In the genomic region with DNA sequence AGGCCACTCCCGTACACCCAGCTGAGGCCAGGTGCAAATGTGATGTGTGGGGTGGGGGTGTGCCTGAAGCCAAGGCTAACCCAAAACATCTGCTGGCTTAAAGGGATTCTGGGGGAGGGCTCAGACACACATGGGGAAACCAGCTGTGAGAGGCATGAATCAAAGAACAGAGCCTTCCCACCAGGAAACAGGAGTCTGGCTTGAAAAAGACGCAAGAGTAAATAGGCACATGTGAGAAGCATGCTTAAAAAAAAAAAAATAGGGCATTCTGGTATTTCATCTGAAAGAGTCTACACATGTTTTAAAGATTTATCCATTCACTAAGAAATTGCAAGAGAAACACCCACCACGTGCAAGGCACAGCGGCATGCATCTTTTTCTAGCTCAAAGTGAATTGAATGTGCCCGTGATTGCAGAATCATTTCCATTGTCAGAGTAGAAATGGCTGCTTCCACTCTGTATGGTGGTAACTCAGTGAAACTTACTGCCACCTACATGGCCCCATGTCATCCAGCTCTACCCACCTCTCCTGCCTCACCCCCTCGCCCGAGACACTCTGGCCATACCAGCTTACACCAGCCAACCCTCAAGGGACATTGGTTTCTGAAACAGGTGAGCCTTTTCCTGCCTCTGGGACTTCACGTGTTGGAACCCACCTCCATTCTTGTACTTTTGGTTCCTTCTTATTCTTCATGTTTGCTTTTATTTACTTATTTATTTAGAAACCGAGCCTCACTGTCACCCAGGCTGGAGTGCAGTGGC, we compare ENCODE assay signal across 33 cellular contexts.
"Had no signal": no experiment of that assay in that cellular context is flagged by ENCODE, and none has a peak within 500 bp of the region (broad histone marks: within the 10 kb centered on the region; RNA-seq: fewer than 3 reads in every experiment).

No MANE protein-coding gene starts in this region.

- H3K36me3 Mint-ChIP-seq: activated naive CD8-positive, alpha-beta T cell treated with anti-CD3 and anti-CD28 coated beads for 36 hours had no signal

- H3K27me3 ChIP-seq: brain microvascular endothelial cell, SJSA1 had no signal

- DNase-seq: activated CD4-positive, alpha-beta T cell treated with anti-CD3 and anti-CD28 coated beads for 36 hours; activated CD4-positive, alpha-beta T cell treated with anti-CD3 and anti-CD28 coated beads, Interleukin-2, amount 10 ng/mL, durations not matched to agents 7 days and 5 days; activated CD4-positive, alpha-beta T cell treated with anti-CD3 and anti-CD28 coated beads, Interleukin-2, amount 50 U/mL, for 48 hours; activated CD8-positive, alpha-beta T cell treated with anti-CD3 and anti-CD28 coated beads, Interleukin-2, amount 10 ng/mL, durations not matched to agents 7 days and 5 days; activated effector memory CD4-positive, alpha-beta T cell treated with anti-CD3 and anti-CD28 coated beads, Interleukin-2, amount 50 U/mL, for 16 hours; activated naive CD4-positive, alpha-beta T cell; activated naive CD4-positive, alpha-beta T cell treated with anti-CD3 and anti-CD28 coated beads, Interleukin-2, amount 50 U/mL, for 16 hours; activated naive CD8-positive, alpha-beta T cell treated with anti-CD3 and anti-CD28 coated beads for 36 hours; activated T-cell treated with anti-CD3 and anti-CD28 coated beads for 4 hours; activated T-cell treated with anti-CD3 and anti-CD28 coated beads, Interleukin-2, amount 50 U/mL, for 4 hours; amniotic stem cell; aorta; brain microvascular endothelial cell; central memory CD4-positive, alpha-beta T cell; Karpas-422; KBM-7; NCI-H1105; NCI-H1417 treated with DMSO at 0.1 percent for 48 hours; NCI-H187 treated with DMSO at 0.1 percent for 48 hours; NCI-H2081 treated with DMSO at 0.1 percent for 48 hours; NCI-H345; NCI-H524 treated with DMSO at 0.1 percent for 48 hours; RPMI8226; SHP77 treated with DMSO at 0.1 percent for 48 hours; SK-N-SH had no signal

- H3K27me3 Mint-ChIP-seq: activated CD4-positive, alpha-beta T cell treated with anti-CD3 and anti-CD28 coated beads for 36 hours; activated CD4-positive, alpha-beta T cell treated with anti-CD3 and anti-CD28 coated beads, Interleukin-2, amount 10 ng/mL, durations not matched to agents 7 days and 5 days; activated T-helper 17 cell treated with anti-CD3 and anti-CD28 coated beads, Interleukin-2, amount 50 U/mL, for 72 hours had no signal

- H3K9ac ChIP-seq: SK-N-SH had no signal

- FAIRE-seq: TTC549 had no signal

- H3K4me3 Mint-ChIP-seq: activated CD4-positive, alpha-beta T cell treated with anti-CD3 and anti-CD28 coated beads for 36 hours; activated CD4-positive, alpha-beta T cell treated with anti-CD3 and anti-CD28 coated beads, Interleukin-2, amount 10 ng/mL, durations not matched to agents 7 days and 5 days; activated CD8-positive, alpha-beta T cell treated with anti-CD3 and anti-CD28 coated beads, Interleukin-2, amount 10 ng/mL, durations not matched to agents 7 days and 5 days; activated naive CD8-positive, alpha-beta T cell treated with anti-CD3 and anti-CD28 coated beads for 36 hours; activated T-cell treated with anti-CD3 and anti-CD28 coated beads, Interleukin-2, amount 50 U/mL, for 4 hours; activated T-helper 17 cell treated with anti-CD3 and anti-CD28 coated beads, Interleukin-2, amount 50 U/mL, for 72 hours; T-helper 1 cell treated with Interleukin-12 subunit alpha and Interleukin-12 subunit beta and Interleukin-4 antibody, amounts not matched to agents 30 μg/mL and 1 μg/mL, for 36 hours; T-helper 2 cell treated with Interferon-gamma antibody and Interleukin-4, amounts not matched to agents 5 μg/mL and 100 μg/mL, for 36 hours; WTC11 had no signal

- H3K4me3 ChIP-seq: SJSA1 had no signal

- ATAC-seq: activated CD4-positive, alpha-beta T cell treated with anti-CD3 and anti-CD28 coated beads for 36 hours; activated CD4-positive, CD25-positive, alpha-beta regulatory T cell treated with anti-CD3 and anti-CD28 coated beads, Interleukin-2, amount 50 U/mL, for 24 hours; activated CD8-positive, alpha-beta T cell treated with anti-CD3 and anti-CD28 coated beads, Interleukin-2, amount 10 ng/mL, durations not matched to agents 7 days and 5 days; activated T-cell treated with anti-CD3 and anti-CD28 coated beads, Interleukin-2, amount 50 U/mL, for 4 hours; activated T-helper 17 cell treated with anti-CD3 and anti-CD28 coated beads, Interleukin-2, amount 50 U/mL, for 72 hours; Panc1; WTC11 had no signal

- H3K36me3 ChIP-seq: brain microvascular endothelial cell, SJSA1 had no signal

- H3K27ac Mint-ChIP-seq: activated CD4-positive, alpha-beta T cell treated with anti-CD3 and anti-CD28 coated beads for 36 hours; activated CD4-positive, alpha-beta T cell treated with anti-CD3 and anti-CD28 coated beads, Interleukin-2, amount 10 ng/mL, durations not matched to agents 7 days and 5 days; activated CD8-positive, alpha-beta T cell treated with anti-CD3 and anti-CD28 coated beads, Interleukin-2, amount 10 ng/mL, durations not matched to agents 7 days and 5 days; activated naive CD8-positive, alpha-beta T cell treated with anti-CD3 and anti-CD28 coated beads for 36 hours; activated T-helper 17 cell treated with anti-CD3 and anti-CD28 coated beads, Interleukin-2, amount 50 U/mL, for 72 hours; T-helper 1 cell treated with Interleukin-12 subunit alpha and Interleukin-12 subunit beta and Interleukin-4 antibody, amounts not matched to agents 30 μg/mL and 1 μg/mL, for 36 hours; T-helper 2 cell treated with Interferon-gamma antibody and Interleukin-4, amounts not matched to agents 5 μg/mL and 100 μg/mL, for 36 hours; WTC11 had no signal

- H3K4me2 ChIP-seq: SK-N-SH had no signal

- H3K27ac ChIP-seq: brain microvascular endothelial cell, SJSA1 had no signal

- H3K4me1 Mint-ChIP-seq: activated CD4-positive, alpha-beta T cell treated with anti-CD3 and anti-CD28 coated beads for 36 hours; activated CD4-positive, alpha-beta T cell treated with anti-CD3 and anti-CD28 coated beads, Interleukin-2, amount 10 ng/mL, durations not matched to agents 7 days and 5 days; activated naive CD8-positive, alpha-beta T cell treated with anti-CD3 and anti-CD28 coated beads for 36 hours; activated T-helper 17 cell treated with anti-CD3 and anti-CD28 coated beads, Interleukin-2, amount 50 U/mL, for 72 hours had no signal
